In genomic region chr17:49908782-49909714, GRCh38 we compare ENCODE assay signal across 16 cellular contexts. TPM values are rescaled to one million over a fixed set of nuclear protein-coding genes. Genes with fewer than 3 reads are reported as not detected.
"Had no signal": no experiment of that assay in that cellular context is flagged by ENCODE, and none has a peak within 500 bp of the region (broad histone marks: within the 10 kb centered on the region; RNA-seq: fewer than 3 reads in every experiment).

No MANE protein-coding gene starts in this region.

- H3K4me3 Mint-ChIP-seq: activated CD4-positive, alpha-beta memory T cell treated with anti-CD3 and anti-CD28 coated beads, Interleukin-2, amount 10 ng/mL, durations not matched to agents 7 days and 5 days had no signal

- ATAC-seq: activated CD4-positive, alpha-beta T cell treated with anti-CD3 and anti-CD28 coated beads for 36 hours; activated T-cell treated with anti-CD3 and anti-CD28 coated beads, Interleukin-2, amount 50 U/mL, for 72 hours had no signal

- H3K27ac Mint-ChIP-seq: activated CD4-positive, alpha-beta memory T cell treated with anti-CD3 and anti-CD28 coated beads, Interleukin-2, amount 10 ng/mL, durations not matched to agents 7 days and 5 days; activated CD4-positive, alpha-beta T cell treated with anti-CD3 and anti-CD28 coated beads for 36 hours; activated T-cell treated with anti-CD3 and anti-CD28 coated beads, Interleukin-2, amount 50 U/mL, for 72 hours had no signal

- H3K9me3 Mint-ChIP-seq: activated CD4-positive, alpha-beta memory T cell treated with anti-CD3 and anti-CD28 coated beads, Interleukin-2, amount 10 ng/mL, durations not matched to agents 7 days and 5 days; activated T-cell treated with anti-CD3 and anti-CD28 coated beads, Interleukin-2, amount 50 U/mL, for 72 hours had no signal

- DNase-seq: activated CD4-positive, alpha-beta memory T cell treated with anti-CD3 and anti-CD28 coated beads, Interleukin-2, amount 10 ng/mL, durations not matched to agents 7 days and 5 days; activated CD4-positive, alpha-beta T cell treated with anti-CD3 and anti-CD28 coated beads for 36 hours; activated CD8-positive, alpha-beta memory T cell treated with anti-CD3 and anti-CD28 coated beads, Interleukin-2, amount 50 U/mL, for 4 hours; activated gamma-delta T cell treated with Interleukin-2 at 50 U/mL for 16 hours; activated T-cell treated with anti-CD3 and anti-CD28 coated beads, Interleukin-2, amount 50 U/mL, for 72 hours; heart left ventricle; left lung; mesenchymal stem cell; stimulated activated CD4-positive, alpha-beta T cell treated with anti-CD3 and anti-CD28 coated beads, Interleukin-15, amount 100 ng/mL, for 24 hours; stimulated activated CD4-positive, alpha-beta T cell treated with anti-CD3 and anti-CD28 coated beads, Interleukin-4, amount 100 ng/mL, for 24 hours; stomach had no signal

RNA-seq across cellular contexts. Expression of gene DLX4, which starts 59.9 kb away (rescaled TPM):
- total RNA-seq: ascending aorta, fibroblast of lung, frontal cortex, skeletal muscle tissue, stomach, thoracic aorta had no signal
